Comparison of ENCODE assay signal across 18 cellular contexts in genomic region chr4:88660446-88661294, GRCh38. TPM values are rescaled to one million over a fixed set of nuclear protein-coding genes. Genes with fewer than 3 reads are reported as not detected.
A peak's percentile ranks its signal among the peaks of the same experiment; 100 is the strongest.
DNase-seq lines count a peak whose midpoint lies in the region; ATAC-seq and TF ChIP-seq lines count a peak whose summit lies in the region.
"Had no signal": no experiment of that assay in that cellular context is flagged by ENCODE, and none has a peak within 500 bp of the region (broad histone marks: within the 10 kb centered on the region; RNA-seq: fewer than 3 reads in every experiment).

No MANE protein-coding gene starts in this region.

- TF ChIP-seq CTCF in choroid plexus epithelial cell (conservative IDR thresholded peaks at IDR 0.05; ENCODE audit: low read depth, low read length) (no peak), right lobe of liver (IDR thresholded peaks at IDR 0.05) (no peak), upper lobe of left lung (IDR thresholded peaks at IDR 0.05) (no peak)

- peak overlapping the region; percentile 35; the same call in 1 of the 2 replicates for H3K4me3 ChIP-seq in ACC112 (ENCODE audit: low read depth, low read length)
- no peak overlapping the region for H3K4me3 ChIP-seq in choroid plexus epithelial cell (ENCODE audit: low read depth, low read length)
- H3K4me3 ChIP-seq in right lobe of liver: no peak overlapping the region
- H3K4me3 ChIP-seq in upper lobe of left lung: no peak overlapping the region
- H3K4me3 ChIP-seq: lung, suprapubic skin had no signal

- H3K9me3 ChIP-seq in right lobe of liver (no peaks in the 10 kb centered on the region), upper lobe of left lung (no peaks in the 10 kb centered on the region)
- H3K9me3 ChIP-seq: Caco-2, suprapubic skin had no signal

- H3K4me1 ChIP-seq in ACC112 (ENCODE audit: control insufficient read depth, insufficient read depth, low read length, unreplicated experiment): peaks cover 41% of the 10 kb centered on the region
- H3K4me1 ChIP-seq in right lobe of liver: peaks cover 0 to 17% (median 3%) of the 10 kb centered on the region in 4 donors
- peaks cover 0 to 7% (median 2%) of the 10 kb centered on the region in 4 donors for H3K4me1 ChIP-seq in upper lobe of left lung

- no peaks in the 10 kb centered on the region for H3K27me3 ChIP-seq in ACC112 (ENCODE audit: insufficient read depth, low read length)
- H3K27me3 ChIP-seq in right lobe of liver: no peaks in the 10 kb centered on the region
- no peaks in the 10 kb centered on the region for H3K27me3 ChIP-seq in upper lobe of left lung
- H3K27me3 ChIP-seq: suprapubic skin had no signal

- no peaks in the 10 kb centered on the region for H3K79me2 ChIP-seq in ACC112 (ENCODE audit: control insufficient read depth, insufficient read depth, low read length, unreplicated experiment)

- TF ChIP-seq POLR2A in right lobe of liver (IDR thresholded peaks at IDR 0.05): no peak
- TF ChIP-seq POLR2A in upper lobe of left lung (IDR thresholded peaks at IDR 0.05): no peak

- no peak for TF ChIP-seq EP300 in upper lobe of left lung (IDR thresholded peaks at IDR 0.05)

- WGBS in right lobe of liver (ENCODE audit: insufficient coverage, low coverage, low lambda C conversion rate, missing lambda C conversion rate): 69% methylated on average over 7 of the region's 7 CpGs
- 83 to 88% methylated on average over 7 of the region's 7 CpGs for WGBS in upper lobe of left lung, 2 donors

- H3K36me3 ChIP-seq in ACC112 (ENCODE audit: insufficient read depth, low read length) (peaks cover 8% of the 10 kb centered on the region; the same call in 1 of the 2 replicates), right lobe of liver (peaks cover 0 to 9% (median 0%) of the 10 kb centered on the region in 4 donors), upper lobe of left lung (peaks cover 0 to 50% (median 7%) of the 10 kb centered on the region in 4 donors)

- intact Hi-C loops in right lobe of liver (cut with DNase I): no loop called here

- ATAC-seq in right lobe of liver (peak; percentile 69 to 86 (median 81)), GM21737 (IDR thresholded peaks at IDR 0.05; ENCODE audit: unreplicated experiment) (no peak), upper lobe of left lung (ENCODE audit: low FRiP score in 2 of 2) (no peak), GM18861 (IDR thresholded peaks at IDR 0.05; ENCODE audit: unreplicated experiment) (no peak), GM21528 (IDR thresholded peaks at IDR 0.05; ENCODE audit: low FRiP score, unreplicated experiment) (no peak)
- ATAC-seq: activated CD8-positive, alpha-beta T cell treated with anti-CD3 and anti-CD28 coated beads for 36 hours had no signal

- peak overlapping the region; percentile 95 for H3K27ac ChIP-seq in ACC112 (ENCODE audit: low read depth, low read length)
- peak overlapping the region in 2 of 3 donors; percentile 10 to 41 for H3K27ac ChIP-seq in right lobe of liver
- H3K27ac ChIP-seq in upper lobe of left lung: no peak overlapping the region
- H3K27ac ChIP-seq: suprapubic skin had no signal

- DNase-seq in M059J (ENCODE audit: low read depth) (peak; percentile 51), choroid plexus epithelial cell (ENCODE audit: low read depth) (peak; percentile 34), right lobe of liver (peak in 1 of 3 donors; percentile 49), upper lobe of left lung (no peak)
- DNase-seq: activated CD8-positive, alpha-beta T cell treated with anti-CD3 and anti-CD28 coated beads for 36 hours; activated effector memory CD4-positive, alpha-beta T cell treated with anti-CD3 and anti-CD28 coated beads, Interleukin-2, amount 50 U/mL, for 16 hours; Caco-2; H9; Karpas-422; NCI-H1694 treated with DMSO at 0.1 percent for 48 hours; NCI-H526 treated with DMSO at 0.1 percent for 48 hours; stimulated activated CD4-positive, alpha-beta T cell treated with anti-CD3 and anti-CD28 coated beads, Interleukin-12 subunit alpha, Interleukin-12 subunit beta, amount 100 ng/mL, for 4 hours had no signal

- H2AFZ ChIP-seq in ACC112 (ENCODE audit: low read length, unreplicated experiment): peak overlapping the region; percentile 19

RNA-seq across cellular contexts. Expression of gene NAP1L5, which starts 37.0 kb away (rescaled TPM):
- total RNA-seq in M059J (2014; rRNA removed; shearing (Covaris generic)): 8.4 and 13.8 TPM in 2 replicates
- total RNA-seq in right lobe of liver (1 to 10 TPM; 1.8 to 5.7 (median 3.0) TPM), upper lobe of left lung (1 to 10 TPM in 5 of 6 donors, not detected in 1; 1.5 to 3.0 (median 2.8) TPM)
- total RNA-seq: Caco-2 had no signal

Comparison
In these comparisons a context has a peak if more than half of its experiments do, and no peak if none do; other contexts are left out.
1. H3K27ac ChIP-seq: peak in ACC112 (single experiment) and right lobe of liver (2 of 3); none in upper lobe of left lung (0 of 4).
2. DNase-seq: peak in M059J (single experiment) and choroid plexus epithelial cell (single experiment); none in upper lobe of left lung (0 of 2).
3. ATAC-seq: peak in right lobe of liver (4 of 4); none in GM21737 (single experiment), upper lobe of left lung (0 of 2), GM18861 (single experiment) and GM21528 (single experiment).